18 cellular contexts compared by ENCODE assay signal in genomic region chr9:95070549-95071021, GRCh38.
A peak's percentile ranks its signal among the peaks of the same experiment; 100 is the strongest.
DNase-seq lines count a peak whose midpoint lies in the region; ATAC-seq and TF ChIP-seq lines count a peak whose summit lies in the region.
"Had no signal": no experiment of that assay in that cellular context is flagged by ENCODE, and none has a peak within 500 bp of the region (broad histone marks: within the 10 kb centered on the region; RNA-seq: fewer than 3 reads in every experiment).

No MANE protein-coding gene starts in this region.

- no peaks in the 10 kb centered on the region for H3K9me3 ChIP-seq in upper lobe of right lung

- peak; percentile 54 for DNase-seq in DMS53 (lab: John Stamatoyannopoulos, UW)
- no peak for DNase-seq in DMS53 treated with DMSO at 0.1 percent for 48 hours (lab: John Stamatoyannopoulos, UW; ENCODE audit: unreplicated experiment)
- DNase-seq in Right ventricle myocardium superior, result no peak
- no peak for DNase-seq in nephron progenitor cell
- DNase-seq in upper lobe of right lung, result peak; percentile 49
- no peak for DNase-seq in NCI-H510A (lab: John Stamatoyannopoulos, UW)
- DNase-seq: 8988T; activated CD4-positive, alpha-beta T cell treated with anti-CD3 and anti-CD28 coated beads for 4 hours; activated T-cell treated with anti-CD3 and anti-CD28 coated beads, Interleukin-2, amount 50 U/mL, for 4 hours; foreskin fibroblast; naive thymus-derived CD8-positive, alpha-beta T cell; NCI-H1092 treated with DMSO at 0.1 percent for 48 hours; NCI-H446; T-helper 17 cell had no signal

- peaks cover 33% of the 10 kb centered on the region for H3K36me3 Mint-ChIP-seq in nephron progenitor cell (ENCODE audit: low read depth)

- TF ChIP-seq CTCF in nephron progenitor cell (IDR thresholded peaks at IDR 0.05), result no peak
- no peak for TF ChIP-seq CTCF in upper lobe of right lung (IDR thresholded peaks at IDR 0.05)

- no peaks in the 10 kb centered on the region for H3K27me3 ChIP-seq in upper lobe of right lung

- peak overlapping the region; percentile 8 for H3K27ac ChIP-seq in upper lobe of right lung

- no peaks in the 10 kb centered on the region for H3K9me3 Mint-ChIP-seq in nephron progenitor cell
- H3K9me3 Mint-ChIP-seq: activated T-cell treated with anti-CD3 and anti-CD28 coated beads, Interleukin-2, amount 50 U/mL, for 4 hours; naive thymus-derived CD8-positive, alpha-beta T cell had no signal

- intact Hi-C loops in Right ventricle myocardium superior (cut with DNase I) (no loop called here), upper lobe of right lung (cut with DNase I) (no loop called here)

- peak overlapping the region; percentile 49 for H3K27ac Mint-ChIP-seq in nephron progenitor cell
- H3K27ac Mint-ChIP-seq: T-helper 17 cell had no signal

- H3K4me1 Mint-ChIP-seq in nephron progenitor cell, result peaks cover 24% of the 10 kb centered on the region
- H3K4me1 Mint-ChIP-seq: naive thymus-derived CD8-positive, alpha-beta T cell; T-helper 17 cell had no signal

- H3K27me3 Mint-ChIP-seq in nephron progenitor cell (ENCODE audit: low read depth, poor library complexity), result no peaks in the 10 kb centered on the region
- H3K27me3 Mint-ChIP-seq: naive thymus-derived CD8-positive, alpha-beta T cell; T-helper 17 cell had no signal

- H3K4me3 ChIP-seq in upper lobe of right lung, result no peak overlapping the region
- H3K4me3 ChIP-seq: skin epidermis had no signal

- H3K4me3 Mint-ChIP-seq in nephron progenitor cell, result no peak overlapping the region
- H3K4me3 Mint-ChIP-seq: activated T-cell treated with anti-CD3 and anti-CD28 coated beads, Interleukin-2, amount 50 U/mL, for 4 hours; naive thymus-derived CD8-positive, alpha-beta T cell; T-helper 17 cell had no signal

- ATAC-seq in Right ventricle myocardium superior (ENCODE audit: poor library complexity) (peak; percentile 26), upper lobe of right lung (peak; percentile 11), HG03135 (IDR thresholded peaks at IDR 0.05; ENCODE audit: unreplicated experiment) (no peak), HG02884 (IDR thresholded peaks at IDR 0.05; ENCODE audit: unreplicated experiment) (no peak)
- ATAC-seq: activated T-cell treated with anti-CD3 and anti-CD28 coated beads, Interleukin-2, amount 50 U/mL, for 4 hours; naive thymus-derived CD8-positive, alpha-beta T cell; Panc1; T-helper 17 cell had no signal

- H3K4me1 ChIP-seq in upper lobe of right lung, result peaks cover 32% of the 10 kb centered on the region

- peaks cover 26% of the 10 kb centered on the region for H3K36me3 ChIP-seq in upper lobe of right lung

Comparison
In these comparisons a context has a peak if more than half of its experiments do, and no peak if none do; other contexts are left out.
1. DNase-seq: peak in DMS53 (single experiment) and upper lobe of right lung (single experiment); none in DMS53 treated with DMSO at 0.1 percent for 48 hours (single experiment), Right ventricle myocardium superior (single experiment), nephron progenitor cell (single experiment) and NCI-H510A (single experiment).
2. ATAC-seq: peak in Right ventricle myocardium superior (single experiment) and upper lobe of right lung (single experiment); none in HG03135 (single experiment) and HG02884 (single experiment).